Comparison of ENCODE assay signal across 1 cellular context in genomic region chr1:150606743-150607142, GRCh38.
TF ChIP-seq lines count a peak whose summit lies in the region.

No MANE protein-coding gene starts in this region.

TF ChIP-seq in K562, 482 proteins besides CTCF, POLR2A, EP300 and RAD21:
- TF ChIP-seq PHB (CRISPR knock-in tag; IDR thresholded peaks at IDR 0.05) (no peak), AFF4 (CRISPR knock-in tag; IDR thresholded peaks at IDR 0.05) (no peak), USF2 (CRISPR knock-in tag; IDR thresholded peaks at IDR 0.05) (no peak), SRF (CRISPR knock-in tag; IDR thresholded peaks at IDR 0.05) (no peak), KDM1A (IDR thresholded peaks at IDR 0.05) (no peak), NFIX (CRISPR knock-in tag; IDR thresholded peaks at IDR 0.05; ENCODE audit: low read depth) (no peak), ZNF224 (CRISPR knock-in tag; IDR thresholded peaks at IDR 0.05) (no peak), CC2D1A (IDR thresholded peaks at IDR 0.05) (no peak), ZNF444 (CRISPR knock-in tag; IDR thresholded peaks at IDR 0.05) (no peak), ZBTB33 (CRISPR knock-in tag; IDR thresholded peaks at IDR 0.05) (no peak), ZNF280A (IDR thresholded peaks at IDR 0.05; ENCODE audit: low read depth, partially characterized antibody) (no peak), ZNF592 (IDR thresholded peaks at IDR 0.05) (no peak), ZNF445 (CRISPR knock-in tag; IDR thresholded peaks at IDR 0.05; ENCODE audit: low read depth) (no peak), GTF2E2 (tag; IDR thresholded peaks at IDR 0.05) (no peak), BHLHE40 (IDR thresholded peaks at IDR 0.05; ENCODE audit: low read length) (no peak), TARDBP (IDR thresholded peaks at IDR 0.05) (no peak), NELFE (IDR thresholded peaks at IDR 0.05; ENCODE audit: insufficient read depth, insufficient read length) (no peak), BRD4 (IDR thresholded peaks at IDR 0.05) (no peak), EHMT2 (IDR thresholded peaks at IDR 0.05) (no peak)
TF ChIP-seq in K562: peak in this region for 0.
